Comparison of ENCODE assay signal across 8 cellular contexts in genomic region chr6:129708496-129709216, GRCh38. TPM values are rescaled to one million over a fixed set of nuclear protein-coding genes. Genes with fewer than 3 reads are reported as not detected.
A peak's percentile ranks its signal among the peaks of the same experiment; 100 is the strongest.
DNase-seq lines count a peak whose midpoint lies in the region; FAIRE-seq and TF ChIP-seq lines count a peak whose summit lies in the region.

No MANE protein-coding gene starts in this region.

- H3K4me2 ChIP-seq in hepatocyte = peak overlapping the region; percentile 90

- H4K20me1 ChIP-seq in hepatocyte (ENCODE audit: insufficient read depth, poor library complexity, severe bottlenecking) = no peaks in the 10 kb centered on the region

- peaks cover 17% of the 10 kb centered on the region for H3K36me3 Mint-ChIP-seq in activated CD4-positive, alpha-beta T cell treated with anti-CD3 and anti-CD28 coated beads, Interleukin-2, amount 10 ng/mL, durations not matched to agents 24 days and 14 days (ENCODE audit: low read depth)
- H3K36me3 Mint-ChIP-seq in activated T-helper 1 cell treated with anti-CD3 and anti-CD28 coated beads, Interleukin-12 subunit alpha, Interleukin-12 subunit beta, Interleukin-2, Interleukin-4 antibody, amounts not matched to agents 30 ng/mL and 10 ng/mL and 1 ng/mL, durations not matched to agents 14 hours and 24 hours and 36 hours (ENCODE audit: low read depth) = peaks cover 17% of the 10 kb centered on the region

- H3K27me3 Mint-ChIP-seq in activated CD4-positive, alpha-beta T cell treated with anti-CD3 and anti-CD28 coated beads, Interleukin-2, amount 10 ng/mL, durations not matched to agents 24 days and 14 days = peaks cover 3% of the 10 kb centered on the region
- no peaks in the 10 kb centered on the region for H3K27me3 Mint-ChIP-seq in activated T-helper 1 cell treated with anti-CD3 and anti-CD28 coated beads, Interleukin-12 subunit alpha, Interleukin-12 subunit beta, Interleukin-2, Interleukin-4 antibody, amounts not matched to agents 30 ng/mL and 10 ng/mL and 1 ng/mL, durations not matched to agents 14 hours and 24 hours and 36 hours (ENCODE audit: insufficient read depth)

- no peaks in the 10 kb centered on the region for H3K9me3 Mint-ChIP-seq in activated CD4-positive, alpha-beta T cell treated with anti-CD3 and anti-CD28 coated beads, Interleukin-2, amount 10 ng/mL, durations not matched to agents 24 days and 14 days
- H3K9me3 Mint-ChIP-seq in activated T-helper 1 cell treated with anti-CD3 and anti-CD28 coated beads, Interleukin-12 subunit alpha, Interleukin-12 subunit beta, Interleukin-2, Interleukin-4 antibody, amounts not matched to agents 30 ng/mL and 10 ng/mL and 1 ng/mL, durations not matched to agents 14 hours and 24 hours and 36 hours = no peaks in the 10 kb centered on the region

- H2AFZ ChIP-seq in hepatocyte = no peak overlapping the region

- H3K36me3 ChIP-seq in hepatocyte (replicated peaks; ENCODE audit: insufficient read depth, low read depth) (no peaks in the 10 kb centered on the region), stomach (no peaks in the 10 kb centered on the region)

- peak overlapping the region; percentile 87 for H3K27ac ChIP-seq in hepatocyte
- H3K27ac ChIP-seq in stomach = peak overlapping the region; percentile 50 to 93 (median 86)

- TF ChIP-seq CTCF in hepatocyte (IDR thresholded peaks at IDR 0.05; ENCODE audit: poor library complexity) (no peak), stomach (IDR thresholded peaks at IDR 0.05) (no peak)

- peak overlapping the region; percentile 99 for H3K4me3 Mint-ChIP-seq in activated CD4-positive, alpha-beta T cell treated with anti-CD3 and anti-CD28 coated beads, Interleukin-2, amount 10 ng/mL, durations not matched to agents 24 days and 14 days
- peak overlapping the region; percentile 96 for H3K4me3 Mint-ChIP-seq in activated T-helper 1 cell treated with anti-CD3 and anti-CD28 coated beads, Interleukin-12 subunit alpha, Interleukin-12 subunit beta, Interleukin-2, Interleukin-4 antibody, amounts not matched to agents 30 ng/mL and 10 ng/mL and 1 ng/mL, durations not matched to agents 14 hours and 24 hours and 36 hours

- DNase-seq in activated CD4-positive, alpha-beta T cell treated with anti-CD3 and anti-CD28 coated beads, Interleukin-2, amount 10 ng/mL, durations not matched to agents 24 days and 14 days = no peak
- DNase-seq in activated CD4-positive, alpha-beta T cell treated with anti-CD3 and anti-CD28 coated beads for 1 hour = no peak
- DNase-seq in activated T-helper 1 cell treated with anti-CD3 and anti-CD28 coated beads, Interleukin-12 subunit alpha, Interleukin-12 subunit beta, Interleukin-2, Interleukin-4 antibody, amounts not matched to agents 30 ng/mL and 10 ng/mL and 1 ng/mL, durations not matched to agents 14 hours and 24 hours and 36 hours (ENCODE audit: low spot score) = no peak
- no peak for DNase-seq in hepatocyte (ENCODE audit: low spot score)
- no peak for DNase-seq in stomach
- no peak for DNase-seq in NCI-H446 (lab: John Stamatoyannopoulos, UW)
- DNase-seq in GM12891 (ENCODE audit: insufficient read length, low spot score) = no peak
- DNase-seq in DMS114 treated with DMSO at 0.1 percent for 48 hours (lab: John Stamatoyannopoulos, UW; ENCODE audit: unreplicated experiment) = no peak

- H3K27me3 ChIP-seq in hepatocyte (no peaks in the 10 kb centered on the region), stomach (no peaks in the 10 kb centered on the region)

- H3K9me3 ChIP-seq in hepatocyte (ENCODE audit: low read depth) = no peaks in the 10 kb centered on the region
- no peaks in the 10 kb centered on the region for H3K9me3 ChIP-seq in stomach

- no peak for TF ChIP-seq POLR2A in stomach (IDR thresholded peaks at IDR 0.05)
- no peak for TF ChIP-seq POLR2A in GM12891 (IDR thresholded peaks at IDR 0.05; ENCODE audit: low read depth, low read length)

- 55% methylated on average over 4 of the region's 4 CpGs for whole genome bisulfite sequencing in hepatocyte (ENCODE audit: low lambda C conversion rate, missing lambda C conversion rate)
- WGBS in stomach, 5 donors = 21 to 53% (median 31%) methylated on average over 4 of the region's 4 CpGs

- no peaks in the 10 kb centered on the region for H3K9me2 ChIP-seq in hepatocyte (replicated peaks; ENCODE audit: insufficient read depth)

- H3K4me1 Mint-ChIP-seq in activated CD4-positive, alpha-beta T cell treated with anti-CD3 and anti-CD28 coated beads, Interleukin-2, amount 10 ng/mL, durations not matched to agents 24 days and 14 days = peaks cover 49% of the 10 kb centered on the region
- peaks cover 61% of the 10 kb centered on the region for H3K4me1 Mint-ChIP-seq in activated T-helper 1 cell treated with anti-CD3 and anti-CD28 coated beads, Interleukin-12 subunit alpha, Interleukin-12 subunit beta, Interleukin-2, Interleukin-4 antibody, amounts not matched to agents 30 ng/mL and 10 ng/mL and 1 ng/mL, durations not matched to agents 14 hours and 24 hours and 36 hours (ENCODE audit: low read depth)

- no peak overlapping the region for H3K27ac Mint-ChIP-seq in activated CD4-positive, alpha-beta T cell treated with anti-CD3 and anti-CD28 coated beads, Interleukin-2, amount 10 ng/mL, durations not matched to agents 24 days and 14 days
- H3K27ac Mint-ChIP-seq in activated T-helper 1 cell treated with anti-CD3 and anti-CD28 coated beads, Interleukin-12 subunit alpha, Interleukin-12 subunit beta, Interleukin-2, Interleukin-4 antibody, amounts not matched to agents 30 ng/mL and 10 ng/mL and 1 ng/mL, durations not matched to agents 14 hours and 24 hours and 36 hours = no peak overlapping the region

- H3K4me3 ChIP-seq in hepatocyte (peak overlapping the region; percentile 65), stomach (peak overlapping the region; percentile 54 to 65 (median 63))

- no peak for TF ChIP-seq EP300 in stomach (IDR thresholded peaks at IDR 0.05)

- no peak for FAIRE-seq in GM12891 (lab: Jason Lieb, UNC)

- peaks cover 51% of the 10 kb centered on the region for H3K79me2 ChIP-seq in hepatocyte

- intact Hi-C loops in activated CD4-positive, alpha-beta T cell treated with anti-CD3 and anti-CD28 coated beads, Interleukin-2, amount 10 ng/mL, durations not matched to agents 24 days and 14 days (cut with micrococcal nuclease) = loop anchor here (1.0 kb wide), 1 partner anchor 36 kb away; no protein-coding TSS in a partner anchor
- intact Hi-C loops in activated T-helper 1 cell treated with anti-CD3 and anti-CD28 coated beads, Interleukin-12 subunit alpha, Interleukin-12 subunit beta, Interleukin-2, Interleukin-4 antibody, amounts not matched to agents 30 ng/mL and 10 ng/mL and 1 ng/mL, durations not matched to agents 14 hours and 24 hours and 36 hours (cut with micrococcal nuclease) = no loop called here
- intact Hi-C loops in stomach (cut with DNase I; ENCODE audit: low total_unique reads) = no loop called here

- H3K4me1 ChIP-seq in hepatocyte (ENCODE audit: insufficient read depth) (no peaks in the 10 kb centered on the region), stomach (peaks cover 9 to 65% (median 28%) of the 10 kb centered on the region in 4 donors)

TF ChIP-seq in GM12891, 5 proteins besides CTCF, POLR2A, EP300 and RAD21:
- TF ChIP-seq SPI1 (IDR thresholded peaks at IDR 0.05; ENCODE audit: low read depth, low read length) (no peak), POLR2AphosphoS5 (IDR thresholded peaks at IDR 0.05; ENCODE audit: low read depth, low read length) (no peak), TAF1 (IDR thresholded peaks at IDR 0.05; ENCODE audit: low read depth, low read length) (no peak), PAX5 (IDR thresholded peaks at IDR 0.05; ENCODE audit: insufficient read depth, low read length, severe bottlenecking) (no peak), POU2F2 (IDR thresholded peaks at IDR 0.05; ENCODE audit: low read depth, low read length) (no peak)

RNA-seq across cellular contexts. Expression of gene ARHGAP18, which starts 1.3 kb away (rescaled TPM):
- total RNA-seq in activated CD4-positive, alpha-beta T cell treated with anti-CD3 and anti-CD28 coated beads, Interleukin-2, amount 10 ng/mL, durations not matched to agents 24 days and 14 days = 3.2 and 3.8 TPM in 2 replicates
- total RNA-seq in activated T-helper 1 cell treated with anti-CD3 and anti-CD28 coated beads, Interleukin-12 subunit alpha, Interleukin-12 subunit beta, Interleukin-2, Interleukin-4 antibody, amounts not matched to agents 30 ng/mL and 10 ng/mL and 1 ng/mL, durations not matched to agents 14 hours and 24 hours and 36 hours = 3.8 and 5.0 TPM in 2 replicates
- total RNA-seq in hepatocyte (34.8 and 35.6 TPM in 2 replicates), stomach (100 to 1,000 TPM in 1 of 5 donors, 10 to 100 TPM in 4; 20.0 to 104 (median 34.4) TPM)
- polyA plus RNA-seq in hepatocyte (11.2 and 14.7 TPM in 2 replicates), stomach (10 to 100 TPM in 2 of 3 donors, 1 to 10 TPM in 1; 6.0 to 26.0 (median 20.5) TPM)
- polyA plus RNA-seq in GM12891 (2012; ENCODE audit: low read depth, missing spikeins) = 9.7 TPM
